12 cellular contexts compared by ENCODE assay signal in genomic region chr15:79943820-79944219, GRCh38.
DNase-seq lines count a peak whose midpoint lies in the region; ATAC-seq and TF ChIP-seq lines count a peak whose summit lies in the region.
"Had no signal": no experiment of that assay in that cellular context is flagged by ENCODE, and none has a peak within 500 bp of the region (broad histone marks: within the 10 kb centered on the region; RNA-seq: fewer than 3 reads in every experiment).

No MANE protein-coding gene starts in this region.

- ATAC-seq in GM18499 (IDR thresholded peaks at IDR 0.05; ENCODE audit: insufficient read depth, unreplicated experiment) (peak; percentile 75), GM21423 (IDR thresholded peaks at IDR 0.05; ENCODE audit: unreplicated experiment) (peak; percentile 87), HG03139 (IDR thresholded peaks at IDR 0.05; ENCODE audit: unreplicated experiment) (peak; percentile 86), GM19328 (IDR thresholded peaks at IDR 0.05; ENCODE audit: unreplicated experiment) (no peak)
- ATAC-seq: lower lobe of right lung, right cardiac atrium had no signal

- no peak overlapping the region for H3K4me3 ChIP-seq in fibroblast of mammary gland (ENCODE audit: control insufficient read depth, low read depth, low read length)
- H3K4me3 ChIP-seq: lower lobe of right lung had no signal

- TF ChIP-seq CTCF in fibroblast of mammary gland (conservative IDR thresholded peaks at IDR 0.05; ENCODE audit: control insufficient read depth, insufficient read depth, low read depth, low read length) = no peak

- DNase-seq in fibroblast of mammary gland (ENCODE audit: low read depth) (peak; percentile 74), NOMO-1 (lab: John Stamatoyannopoulos, UW; ENCODE audit: unreplicated experiment in 2 of 2) (no peak), inferior parietal cortex (ENCODE audit: extremely low spot score) (no peak)
- no peak for DNase-seq in activated naive CD4-positive, alpha-beta T cell (lab: John Stamatoyannopoulos, UW)
- DNase-seq: lower lobe of right lung; MM.1S; NK-92 treated with Interleukin-12 subunit alpha and Interleukin-12 subunit beta, amount 100 ng/mL, for 24 hours; right cardiac atrium had no signal
